Comparison of ENCODE assay signal across 11 cellular contexts in genomic region chr15:59002418-59002859, GRCh38. TPM values are rescaled to one million over a fixed set of nuclear protein-coding genes. Genes with fewer than 3 reads are reported as not detected.
DNase-seq lines count a peak whose midpoint lies in the region; ATAC-seq and TF ChIP-seq lines count a peak whose summit lies in the region.
"Had no signal": no experiment of that assay in that cellular context is flagged by ENCODE, and none has a peak within 500 bp of the region (broad histone marks: within the 10 kb centered on the region; RNA-seq: fewer than 3 reads in every experiment).

No MANE protein-coding gene starts in this region.

- peaks cover 21% of the 10 kb centered on the region for H3K36me3 Mint-ChIP-seq in central memory CD8-positive, alpha-beta T cell (ENCODE audit: insufficient read depth)
- H3K36me3 Mint-ChIP-seq in osteocyte (ENCODE audit: unreplicated experiment), result peaks cover 33% of the 10 kb centered on the region

- no peak overlapping the region for H3K27ac Mint-ChIP-seq in stimulated activated naive CD8-positive, alpha-beta T cell treated with anti-CD3 and anti-CD28 coated beads, Interleukin-15, amount 100 ng/mL, for 72 hours
- H3K27ac Mint-ChIP-seq in central memory CD8-positive, alpha-beta T cell (ENCODE audit: low read depth), result peak overlapping the region; percentile 82
- H3K27ac Mint-ChIP-seq in osteocyte (ENCODE audit: unreplicated experiment), result no peak overlapping the region
- H3K27ac Mint-ChIP-seq: T-helper 2 cell treated with Interferon-gamma antibody and Interleukin-4, amounts not matched to agents 5 μg/mL and 100 μg/mL, for 36 hours had no signal

- TF ChIP-seq CTCF in osteocyte (IDR thresholded peaks at IDR 0.05), result no peak

- no peak for DNase-seq in stimulated activated naive CD8-positive, alpha-beta T cell treated with anti-CD3 and anti-CD28 coated beads, Interleukin-15, Interleukin-2, amounts not matched to agents 100 U/mL and 50 U/mL, for 24 hours
- DNase-seq in stimulated activated naive CD8-positive, alpha-beta T cell treated with anti-CD3 and anti-CD28 coated beads, Interleukin-15, amount 100 ng/mL, for 72 hours, result no peak
- peak; percentile 93 for DNase-seq in NOMO-1 treated with DMSO at 0.1 percent for 48 hours (lab: John Stamatoyannopoulos, UW; ENCODE audit: unreplicated experiment)
- DNase-seq in central memory CD8-positive, alpha-beta T cell (ENCODE audit: low spot score in 2 of 2), result no peak
- no peak for DNase-seq in osteocyte (ENCODE audit: extremely low spot score, unreplicated experiment)
- no peak for DNase-seq in HuH-7 (ENCODE audit: low spot score)
- DNase-seq in NCI-H187 treated with DMSO at 0.1 percent for 48 hours (lab: John Stamatoyannopoulos, UW), result no peak
- DNase-seq: foreskin fibroblast, NCI-H2081 had no signal

- H3K4me1 Mint-ChIP-seq in stimulated activated naive CD8-positive, alpha-beta T cell treated with anti-CD3 and anti-CD28 coated beads, Interleukin-15, amount 100 ng/mL, for 72 hours, result peaks cover 52% of the 10 kb centered on the region
- peaks cover 65% of the 10 kb centered on the region for H3K4me1 Mint-ChIP-seq in central memory CD8-positive, alpha-beta T cell
- H3K4me1 Mint-ChIP-seq in osteocyte (ENCODE audit: unreplicated experiment), result peaks cover 10% of the 10 kb centered on the region

- H3K27me3 Mint-ChIP-seq in stimulated activated naive CD8-positive, alpha-beta T cell treated with anti-CD3 and anti-CD28 coated beads, Interleukin-15, amount 100 ng/mL, for 72 hours, result no peaks in the 10 kb centered on the region
- H3K27me3 Mint-ChIP-seq in central memory CD8-positive, alpha-beta T cell, result no peaks in the 10 kb centered on the region
- no peaks in the 10 kb centered on the region for H3K27me3 Mint-ChIP-seq in osteocyte (ENCODE audit: unreplicated experiment)

- no peaks in the 10 kb centered on the region for H3K9me3 Mint-ChIP-seq in stimulated activated naive CD8-positive, alpha-beta T cell treated with anti-CD3 and anti-CD28 coated beads, Interleukin-15, amount 100 ng/mL, for 72 hours
- H3K9me3 Mint-ChIP-seq in central memory CD8-positive, alpha-beta T cell, result no peaks in the 10 kb centered on the region
- H3K9me3 Mint-ChIP-seq in osteocyte (ENCODE audit: unreplicated experiment), result no peaks in the 10 kb centered on the region
- H3K9me3 Mint-ChIP-seq: T-helper 2 cell treated with Interferon-gamma antibody and Interleukin-4, amounts not matched to agents 5 μg/mL and 100 μg/mL, for 36 hours had no signal

- H3K4me3 Mint-ChIP-seq in stimulated activated naive CD8-positive, alpha-beta T cell treated with anti-CD3 and anti-CD28 coated beads, Interleukin-15, amount 100 ng/mL, for 72 hours, result no peak overlapping the region
- no peak overlapping the region for H3K4me3 Mint-ChIP-seq in central memory CD8-positive, alpha-beta T cell
- H3K4me3 Mint-ChIP-seq in osteocyte (ENCODE audit: unreplicated experiment), result no peak overlapping the region
- H3K4me3 Mint-ChIP-seq: T-helper 2 cell treated with Interferon-gamma antibody and Interleukin-4, amounts not matched to agents 5 μg/mL and 100 μg/mL, for 36 hours had no signal

- ATAC-seq in stimulated activated naive CD8-positive, alpha-beta T cell treated with anti-CD3 and anti-CD28 coated beads, Interleukin-15, Interleukin-2, amounts not matched to agents 100 U/mL and 50 U/mL, for 24 hours, result peak; percentile 49
- ATAC-seq in stimulated activated naive CD8-positive, alpha-beta T cell treated with anti-CD3 and anti-CD28 coated beads, Interleukin-15, amount 100 ng/mL, for 72 hours, result no peak
- ATAC-seq in central memory CD8-positive, alpha-beta T cell (replicated peaks; ENCODE audit: extremely low read depth, poor library complexity, severe bottlenecking), result peak; percentile 36
- ATAC-seq in GM19452 (IDR thresholded peaks at IDR 0.05; ENCODE audit: unreplicated experiment), result no peak

RNA-seq across cellular contexts. Expression of gene RNF111, which starts 15.0 kb away (rescaled TPM):
- 32.3 and 33.8 TPM in 2 replicates for total RNA-seq in osteocyte

Comparison
In these comparisons a context has a peak if more than half of its experiments do, and no peak if none do; other contexts are left out.
1. ATAC-seq: peak in stimulated activated naive CD8-positive, alpha-beta T cell treated with anti-CD3 and anti-CD28 coated beads, Interleukin-15, Interleukin-2, amounts not matched to agents 100 U/mL and 50 U/mL, for 24 hours (single experiment) and central memory CD8-positive, alpha-beta T cell (single experiment); none in stimulated activated naive CD8-positive, alpha-beta T cell treated with anti-CD3 and anti-CD28 coated beads, Interleukin-15, amount 100 ng/mL, for 72 hours (single experiment) and GM19452 (single experiment).